Comparison of ENCODE assay signal across 9 cellular contexts in genomic region chr17:134332-134785, GRCh38. TPM values are rescaled to one million over a fixed set of nuclear protein-coding genes. Genes with fewer than 3 reads are reported as not detected.
A peak's percentile ranks its signal among the peaks of the same experiment; 100 is the strongest.
DNase-seq lines count a peak whose midpoint lies in the region; ATAC-seq and TF ChIP-seq lines count a peak whose summit lies in the region.
"Not testable (repeated sequence)": the region's sequence is repeated elsewhere in the genome, so short reads cannot be mapped to it uniquely, and the experiment has no call there.
"Had no signal": no experiment of that assay in that cellular context is flagged by ENCODE, and none has a peak within 500 bp of the region (broad histone marks: within the 10 kb centered on the region; RNA-seq: fewer than 3 reads in every experiment).

No MANE protein-coding gene starts in this region.

- not testable (repeated sequence) for H3K36me3 ChIP-seq in right lobe of liver

- DNase-seq in GM12864 (ENCODE audit: low read depth); cardiac fibroblast (ENCODE audit: low read depth in 2 of 2): not testable (repeated sequence)
- DNase-seq in activated CD4-positive, alpha-beta T cell treated with anti-CD3 and anti-CD28 coated beads, Interleukin-2, amount 10 ng/mL, durations not matched to agents 24 days and 14 days: peak; percentile 80
- peak; percentile 27 to 42 (median 36) for DNase-seq in right lobe of liver
- DNase-seq in stimulated activated CD4-positive, alpha-beta T cell treated with anti-CD3 and anti-CD28 coated beads, Interleukin-15, amount 100 ng/mL, for 24 hours: peak; percentile 41

- H3K27ac Mint-ChIP-seq in activated CD4-positive, alpha-beta T cell treated with anti-CD3 and anti-CD28 coated beads, Interleukin-2, amount 10 ng/mL, durations not matched to agents 24 days and 14 days: not testable (repeated sequence)

- not testable (repeated sequence) for H3K4me1 Mint-ChIP-seq in activated CD4-positive, alpha-beta T cell treated with anti-CD3 and anti-CD28 coated beads, Interleukin-2, amount 10 ng/mL, durations not matched to agents 24 days and 14 days

- TF ChIP-seq CTCF in GM12864 (IDR thresholded peaks at IDR 0.05; ENCODE audit: low read depth, low read length, missing control alignments) (peak; percentile 38), cardiac fibroblast (IDR thresholded peaks at IDR 0.05; ENCODE audit: low read depth, low read length) (peak; percentile 3), right lobe of liver (IDR thresholded peaks at IDR 0.05) (peak in 1 of 4 donors; percentile 13)

- H3K9me3 Mint-ChIP-seq in activated CD4-positive, alpha-beta T cell treated with anti-CD3 and anti-CD28 coated beads, Interleukin-2, amount 10 ng/mL, durations not matched to agents 24 days and 14 days: not testable (repeated sequence)

- peak; percentile 81 for ATAC-seq in GM19438 (IDR thresholded peaks at IDR 0.05; ENCODE audit: low read depth, unreplicated experiment)
- ATAC-seq in HG02763 (IDR thresholded peaks at IDR 0.05; ENCODE audit: unreplicated experiment): peak; percentile 73
- peak; percentile 65 for ATAC-seq in HG03469 (IDR thresholded peaks at IDR 0.05; ENCODE audit: unreplicated experiment)
- ATAC-seq in right lobe of liver: peak; percentile 70 to 76 (median 72)

- H3K4me3 ChIP-seq in GM12864 (ENCODE audit: low read depth, low read length); cardiac fibroblast (replicated peaks in 1 of 2; ENCODE audit: low read depth in 2 of 2, low read length in 2 of 2); right lobe of liver: not testable (repeated sequence)

- not testable (repeated sequence) for H3K4me1 ChIP-seq in right lobe of liver

- not testable (repeated sequence) for H3K27ac ChIP-seq in right lobe of liver

- no CpG with 5 or more reads among the region's 25 CpGs for whole genome bisulfite sequencing in right lobe of liver (ENCODE audit: insufficient coverage, low coverage, low lambda C conversion rate, missing lambda C conversion rate)

- not testable (repeated sequence) for H3K4me3 Mint-ChIP-seq in activated CD4-positive, alpha-beta T cell treated with anti-CD3 and anti-CD28 coated beads, Interleukin-2, amount 10 ng/mL, durations not matched to agents 24 days and 14 days

- H3K36me3 Mint-ChIP-seq in activated CD4-positive, alpha-beta T cell treated with anti-CD3 and anti-CD28 coated beads, Interleukin-2, amount 10 ng/mL, durations not matched to agents 24 days and 14 days (ENCODE audit: low read depth): not testable (repeated sequence)

- intact Hi-C loops in activated CD4-positive, alpha-beta T cell treated with anti-CD3 and anti-CD28 coated beads, Interleukin-2, amount 10 ng/mL, durations not matched to agents 24 days and 14 days (cut with micrococcal nuclease); right lobe of liver (cut with DNase I): not testable (repeated sequence)

- not testable (repeated sequence) for TF ChIP-seq POLR2A in right lobe of liver (IDR thresholded peaks at IDR 0.05)

- not testable (repeated sequence) for H3K9me3 ChIP-seq in right lobe of liver

- H3K27me3 ChIP-seq in right lobe of liver: not testable (repeated sequence)

- H3K27me3 Mint-ChIP-seq in activated CD4-positive, alpha-beta T cell treated with anti-CD3 and anti-CD28 coated beads, Interleukin-2, amount 10 ng/mL, durations not matched to agents 24 days and 14 days: not testable (repeated sequence)

RNA-seq across cellular contexts. Expression of gene SCGB1C2, which starts 3.0 kb away (rescaled TPM):
- not detected in 2 replicates for total RNA-seq in activated CD4-positive, alpha-beta T cell treated with anti-CD3 and anti-CD28 coated beads, Interleukin-2, amount 10 ng/mL, durations not matched to agents 24 days and 14 days
- total RNA-seq in right lobe of liver: not detected
- total RNA-seq: temporal lobe had no signal

RNA-seq across cellular contexts. Expression of gene DOC2B, which starts 47.1 kb away (rescaled TPM):
- 0.98 and 1.0 TPM in 2 replicates for total RNA-seq in activated CD4-positive, alpha-beta T cell treated with anti-CD3 and anti-CD28 coated beads, Interleukin-2, amount 10 ng/mL, durations not matched to agents 24 days and 14 days
- 1 to 10 TPM in 2 of 6 experiments, under 1 TPM in 4; 0.40 to 1.7 (median 0.91) TPM for total RNA-seq in right lobe of liver
